Comparison of ENCODE assay signal across 8 cellular contexts in genomic region chr5:111757582-111758283, GRCh38. TPM values are rescaled to one million over a fixed set of nuclear protein-coding genes. Genes with fewer than 3 reads are reported as not detected.
DNase-seq lines count a peak whose midpoint lies in the region; ATAC-seq, FAIRE-seq and TF ChIP-seq lines count a peak whose summit lies in the region.

No MANE protein-coding gene starts in this region.

- no peak for FAIRE-seq in astrocyte (lab: Jason Lieb, UNC)

- peak overlapping the region; percentile 100 for H3K9ac ChIP-seq in astrocyte (ENCODE audit: low read length)

- DNase-seq in NCI-H1417 treated with DMSO at 0.1 percent for 48 hours (lab: John Stamatoyannopoulos, UW) = peak; percentile 37
- peak; percentile 58 for DNase-seq in T-helper 22 cell (ENCODE audit: low read depth)
- peak; percentile 94 for DNase-seq in astrocyte (ENCODE audit: low read depth)
- peak; percentile 89 for DNase-seq in hepatocyte (ENCODE audit: low spot score)
- peak; percentile 97 for DNase-seq in retina
- DNase-seq in OCI-M2 (lab: John Stamatoyannopoulos, UW; ENCODE audit: unreplicated experiment) = no peak

- H3K4me1 ChIP-seq in astrocyte (ENCODE audit: insufficient read depth, low read length) (peaks cover 17% of the 10 kb centered on the region), hepatocyte (ENCODE audit: insufficient read depth) (peaks cover 14% of the 10 kb centered on the region)

- H3K9me3 ChIP-seq in astrocyte (ENCODE audit: insufficient read depth, low read depth, low read length) (no peaks in the 10 kb centered on the region), hepatocyte (ENCODE audit: low read depth) (no peaks in the 10 kb centered on the region)

- H3K79me2 ChIP-seq in astrocyte (ENCODE audit: insufficient read depth, low read length) = peaks cover 41% of the 10 kb centered on the region
- H3K79me2 ChIP-seq in hepatocyte = peaks cover 39% of the 10 kb centered on the region

- ATAC-seq in GM18498 (IDR thresholded peaks at IDR 0.05; ENCODE audit: unreplicated experiment) (peak; percentile 85), HG02840 (IDR thresholded peaks at IDR 0.05; ENCODE audit: low FRiP score, unreplicated experiment) (peak; percentile 83)

- H3K4me3 ChIP-seq in astrocyte (ENCODE audit: insufficient read depth, low read depth, low read length) = peak overlapping the region; percentile 100
- peak overlapping the region; percentile 28 for H3K4me3 ChIP-seq in hepatocyte

- H3K9me2 ChIP-seq in hepatocyte (replicated peaks; ENCODE audit: insufficient read depth) = no peaks in the 10 kb centered on the region

- H3K4me2 ChIP-seq in astrocyte (ENCODE audit: low read length) (peak overlapping the region; percentile 92), hepatocyte (peak overlapping the region; percentile 76)

- H3K27ac ChIP-seq in astrocyte (ENCODE audit: low read depth, low read length) (peak overlapping the region; percentile 98), hepatocyte (peak overlapping the region; percentile 97)

- H3K36me3 Mint-ChIP-seq in astrocyte (ENCODE audit: low read depth, unreplicated experiment) = no peaks in the 10 kb centered on the region

- no peaks in the 10 kb centered on the region for H3K36me3 ChIP-seq in astrocyte (ENCODE audit: insufficient read depth, low read length)
- no peaks in the 10 kb centered on the region for H3K36me3 ChIP-seq in hepatocyte (replicated peaks; ENCODE audit: insufficient read depth, low read depth)

- H3K27me3 ChIP-seq in astrocyte (ENCODE audit: insufficient read depth, low read length) (no peaks in the 10 kb centered on the region), hepatocyte (no peaks in the 10 kb centered on the region)

- H4K20me1 ChIP-seq in astrocyte (ENCODE audit: insufficient read depth, low read length) (no peaks in the 10 kb centered on the region), hepatocyte (ENCODE audit: insufficient read depth, poor library complexity, severe bottlenecking) (no peaks in the 10 kb centered on the region)

- H3K27ac Mint-ChIP-seq in astrocyte (ENCODE audit: unreplicated experiment) = peak overlapping the region; percentile 83

- H2AFZ ChIP-seq in astrocyte (ENCODE audit: low read depth, low read length) (peak overlapping the region; percentile 73), hepatocyte (peak overlapping the region; percentile 66)

- H3K4me1 Mint-ChIP-seq in astrocyte (ENCODE audit: low read depth, unreplicated experiment) = peaks cover 22% of the 10 kb centered on the region

- peak overlapping the region; percentile 88 for H3K4me3 Mint-ChIP-seq in astrocyte (ENCODE audit: unreplicated experiment)

- 2% methylated on average over 45 of the region's 88 CpGs for WGBS in hepatocyte (ENCODE audit: low lambda C conversion rate, missing lambda C conversion rate)

- no peak for TF ChIP-seq CTCF in astrocyte (IDR thresholded peaks at IDR 0.05; ENCODE audit: insufficient read depth, low read depth, low read length)
- TF ChIP-seq CTCF in hepatocyte (IDR thresholded peaks at IDR 0.05; ENCODE audit: poor library complexity) = no peak

- no peaks in the 10 kb centered on the region for H3K9me3 Mint-ChIP-seq in astrocyte (ENCODE audit: unreplicated experiment)

- H3K27me3 Mint-ChIP-seq in astrocyte (ENCODE audit: low read depth, unreplicated experiment) = no peaks in the 10 kb centered on the region

RNA-seq across cellular contexts. Expression of gene NREP, which starts 0.7 kb away (rescaled TPM):
- 185 and 188 TPM in 2 replicates for total RNA-seq in astrocyte
- total RNA-seq in hepatocyte = 263 and 294 TPM in 2 replicates
- 148 and 177 TPM in 2 replicates for polyA plus RNA-seq in hepatocyte
